Comparison of ENCODE assay signal across 8 cellular contexts in the genomic region with DNA sequence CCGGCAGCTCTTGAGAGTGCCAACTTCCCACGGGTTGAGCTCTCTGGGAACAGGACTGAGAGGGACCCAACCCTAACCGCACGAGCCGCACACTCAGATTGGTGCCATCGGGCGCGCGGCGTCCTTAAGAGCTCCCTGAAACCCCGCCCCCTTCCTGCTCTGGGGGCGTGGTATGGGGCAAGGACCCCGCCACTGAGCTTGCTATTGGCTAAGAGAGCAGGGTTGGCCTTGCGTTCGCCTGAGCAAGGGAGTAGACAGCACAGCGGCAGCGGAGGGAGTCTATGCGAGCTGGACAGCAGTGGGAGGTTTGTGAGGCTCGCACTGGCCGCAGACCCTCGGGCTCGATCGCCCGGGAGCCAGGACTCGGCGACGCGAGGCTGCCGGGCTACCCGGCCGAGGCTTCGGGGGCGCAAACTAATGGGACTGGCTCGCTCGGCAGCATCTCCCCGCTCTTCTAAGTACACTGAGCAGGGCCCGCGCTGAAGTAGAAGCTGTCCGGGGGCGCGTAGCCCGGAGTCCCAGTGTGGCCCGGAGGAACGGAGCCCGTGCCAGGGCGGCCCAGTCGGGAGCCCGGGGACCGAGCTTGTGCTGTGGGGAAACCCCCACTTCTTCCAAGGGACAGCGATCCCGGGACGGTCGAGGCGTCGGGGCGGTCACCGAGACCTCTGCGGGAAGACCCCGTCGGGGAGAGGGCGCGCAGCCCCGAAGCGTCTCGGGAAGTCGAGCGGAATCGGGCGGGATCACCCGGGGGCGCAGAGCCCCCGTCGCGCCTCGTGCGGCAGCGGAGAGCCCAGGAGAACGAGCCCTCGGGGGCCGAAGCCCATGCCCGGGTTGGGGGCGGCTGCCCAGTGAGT. TPM values are rescaled to one million over a fixed set of nuclear protein-coding genes. Genes with fewer than 3 reads are reported as not detected.
A peak's percentile ranks its signal among the peaks of the same experiment; 100 is the strongest.
DNase-seq lines count a peak whose midpoint lies in the region; ATAC-seq and TF ChIP-seq lines count a peak whose summit lies in the region.

EFNB1 (plus strand) TSS at position 282 of the 854 bp plus-strand sequence. CDS start 756 bp downstream, outside the sequence.

- H3K27ac Mint-ChIP-seq in chondrocyte (ENCODE audit: unreplicated experiment) = peak within 1 kb of the TSS; percentile 94

- H3K27me3 ChIP-seq in kidney epithelial cell (ENCODE audit: control insufficient read depth, insufficient read depth, low read length) = peaks cover 2% of the 10 kb centered on the region

- peak; percentile 54 for TF ChIP-seq POLR2A in GM18951 (IDR thresholded peaks at IDR 0.05; ENCODE audit: extremely low read depth, insufficient read depth, insufficient read length)

- DNase-seq in AG09309 (ENCODE audit: low read depth) (peak; percentile 91), NCI-H446 treated with DMSO at 0.1 percent for 48 hours (lab: John Stamatoyannopoulos, UW) (peak; percentile 87), chondrocyte (ENCODE audit: low spot score) (no peak), kidney epithelial cell (ENCODE audit: low read depth) (peak; percentile 67)
- peak; percentile 76 for DNase-seq in activated CD4-positive, alpha-beta T cell treated with anti-CD3 and anti-CD28 coated beads for 1 hour
- peak; percentile 87 for DNase-seq in stimulated activated CD4-positive, alpha-beta T cell treated with anti-CD3 and anti-CD28 coated beads, Interleukin-15, amount 100 ng/mL, for 24 hours

- H3K36me3 Mint-ChIP-seq in chondrocyte (ENCODE audit: low read depth) = no peaks in the 10 kb centered on the region

- peaks cover 25% of the 10 kb centered on the region for H3K4me1 Mint-ChIP-seq in chondrocyte (ENCODE audit: low read depth)

- H3K4me3 ChIP-seq in AG09309 (ENCODE audit: control insufficient read depth, low read depth, low read length) = peak within 1 kb of the TSS; percentile 74
- H3K4me3 ChIP-seq in kidney epithelial cell (ENCODE audit: low read depth, low read length) = peak within 1 kb of the TSS; percentile 77

- no peaks in the 10 kb centered on the region for H3K36me3 ChIP-seq in kidney epithelial cell (ENCODE audit: control insufficient read depth, insufficient read depth, low read length)

- peaks cover 2% of the 10 kb centered on the region for H3K27me3 Mint-ChIP-seq in chondrocyte (ENCODE audit: low read depth)

- in situ Hi-C loops in GM18951 (cut with MboI; ENCODE audit: low sequenced_read_pairs, unreplicated experiment) = no loop called here

- H3K9me3 Mint-ChIP-seq in chondrocyte (ENCODE audit: low read depth) = no peaks in the 10 kb centered on the region

- peak within 1 kb of the TSS; percentile 86 for H3K4me3 Mint-ChIP-seq in chondrocyte (ENCODE audit: unreplicated experiment)

- no peak for TF ChIP-seq CTCF in AG09309 (IDR thresholded peaks at IDR 0.05; ENCODE audit: control insufficient read depth, insufficient read depth, low read depth, low read length, missing control alignments)
- no peak for TF ChIP-seq CTCF in chondrocyte (IDR thresholded peaks at IDR 0.05)
- no peak for TF ChIP-seq CTCF in kidney epithelial cell (IDR thresholded peaks at IDR 0.05; ENCODE audit: insufficient read depth, low read length, poor library complexity, severe bottlenecking)

- ATAC-seq in HG03175 (IDR thresholded peaks at IDR 0.05; ENCODE audit: unreplicated experiment) = peak; percentile 93

RNA-seq across cellular contexts. Expression of gene EFNB1, which starts in this region (rescaled TPM):
- total RNA-seq in chondrocyte (14.4 to 33.4 TPM (median 32.9 TPM) in 3 replicates), kidney epithelial cell (45.3 and 56.5 TPM in 2 replicates)
